1 cellular context compared by ENCODE assay signal in the genomic region with DNA sequence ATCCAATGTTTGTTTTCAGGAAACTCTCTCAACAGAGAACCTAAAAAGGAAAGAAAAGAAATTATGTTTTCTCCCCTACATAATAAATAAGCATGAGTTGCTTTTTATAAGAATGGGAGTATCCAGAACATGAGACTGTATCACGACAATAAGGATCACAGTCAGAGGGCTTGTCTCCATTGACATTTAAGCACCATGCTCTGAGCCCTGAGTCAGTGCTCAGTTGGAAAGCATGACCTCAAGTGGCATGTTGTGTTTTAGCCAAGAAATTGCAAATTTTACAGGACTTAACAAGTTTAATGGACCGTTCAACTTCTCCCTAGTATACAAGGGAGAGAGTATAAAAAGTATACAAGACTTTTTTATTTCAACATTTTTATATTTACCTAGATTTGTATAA.
TF ChIP-seq lines count a peak whose summit lies in the region.

No MANE protein-coding gene starts in this region.

TF ChIP-seq in IMR-90, 13 proteins besides CTCF, POLR2A, EP300 and RAD21:
- TF ChIP-seq NFE2L2 (IDR thresholded peaks at IDR 0.05; ENCODE audit: low read depth, low read length) (no peak), RCOR1 (IDR thresholded peaks at IDR 0.05; ENCODE audit: insufficient replicate concordance, low read length) (no peak), MXI1 (IDR thresholded peaks at IDR 0.05; ENCODE audit: borderline replicate concordance, low read depth, low read length) (no peak), MAZ (IDR thresholded peaks at IDR 0.05; ENCODE audit: borderline replicate concordance, low read depth, low read length) (no peak), RFX5 (IDR thresholded peaks at IDR 0.05; ENCODE audit: low read depth, low read length) (no peak), SMC3 (IDR thresholded peaks at IDR 0.05; ENCODE audit: low read depth, low read length) (no peak), MAFK (IDR thresholded peaks at IDR 0.05; ENCODE audit: low read depth, low read length) (no peak), BHLHE40 (IDR thresholded peaks at IDR 0.05; ENCODE audit: low read depth, low read length) (no peak), CEBPB (IDR thresholded peaks at IDR 0.05; ENCODE audit: low read depth, low read length) (no peak)
- TF ChIP-seq, protein P1, sequence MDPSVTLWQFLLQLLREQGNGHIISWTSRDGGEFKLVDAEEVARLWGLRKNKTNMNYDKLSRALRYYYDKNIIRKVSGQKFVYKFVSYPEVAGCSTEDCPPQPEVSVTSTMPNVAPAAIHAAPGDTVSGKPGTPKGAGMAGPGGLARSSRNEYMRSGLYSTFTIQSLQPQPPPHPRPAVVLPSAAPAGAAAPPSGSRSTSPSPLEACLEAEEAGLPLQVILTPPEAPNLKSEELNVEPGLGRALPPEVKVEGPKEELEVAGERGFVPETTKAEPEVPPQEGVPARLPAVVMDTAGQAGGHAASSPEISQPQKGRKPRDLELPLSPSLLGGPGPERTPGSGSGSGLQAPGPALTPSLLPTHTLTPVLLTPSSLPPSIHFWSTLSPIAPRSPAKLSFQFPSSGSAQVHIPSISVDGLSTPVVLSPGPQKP (IDR thresholded peaks at IDR 0.05; ENCODE audit: borderline replicate concordance, low read depth, low read length): no peak
- TF ChIP-seq, protein P2, sequence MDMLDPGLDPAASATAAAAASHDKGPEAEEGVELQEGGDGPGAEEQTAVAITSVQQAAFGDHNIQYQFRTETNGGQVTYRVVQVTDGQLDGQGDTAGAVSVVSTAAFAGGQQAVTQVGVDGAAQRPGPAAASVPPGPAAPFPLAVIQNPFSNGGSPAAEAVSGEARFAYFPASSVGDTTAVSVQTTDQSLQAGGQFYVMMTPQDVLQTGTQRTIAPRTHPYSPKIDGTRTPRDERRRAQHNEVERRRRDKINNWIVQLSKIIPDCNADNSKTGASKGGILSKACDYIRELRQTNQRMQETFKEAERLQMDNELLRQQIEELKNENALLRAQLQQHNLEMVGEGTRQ (IDR thresholded peaks at IDR 0.05; ENCODE audit: low read depth, low read length): no peak
TF ChIP-seq in IMR-90: peak in this region for 0.
